8 cellular contexts compared by ENCODE assay signal in the genomic region with DNA sequence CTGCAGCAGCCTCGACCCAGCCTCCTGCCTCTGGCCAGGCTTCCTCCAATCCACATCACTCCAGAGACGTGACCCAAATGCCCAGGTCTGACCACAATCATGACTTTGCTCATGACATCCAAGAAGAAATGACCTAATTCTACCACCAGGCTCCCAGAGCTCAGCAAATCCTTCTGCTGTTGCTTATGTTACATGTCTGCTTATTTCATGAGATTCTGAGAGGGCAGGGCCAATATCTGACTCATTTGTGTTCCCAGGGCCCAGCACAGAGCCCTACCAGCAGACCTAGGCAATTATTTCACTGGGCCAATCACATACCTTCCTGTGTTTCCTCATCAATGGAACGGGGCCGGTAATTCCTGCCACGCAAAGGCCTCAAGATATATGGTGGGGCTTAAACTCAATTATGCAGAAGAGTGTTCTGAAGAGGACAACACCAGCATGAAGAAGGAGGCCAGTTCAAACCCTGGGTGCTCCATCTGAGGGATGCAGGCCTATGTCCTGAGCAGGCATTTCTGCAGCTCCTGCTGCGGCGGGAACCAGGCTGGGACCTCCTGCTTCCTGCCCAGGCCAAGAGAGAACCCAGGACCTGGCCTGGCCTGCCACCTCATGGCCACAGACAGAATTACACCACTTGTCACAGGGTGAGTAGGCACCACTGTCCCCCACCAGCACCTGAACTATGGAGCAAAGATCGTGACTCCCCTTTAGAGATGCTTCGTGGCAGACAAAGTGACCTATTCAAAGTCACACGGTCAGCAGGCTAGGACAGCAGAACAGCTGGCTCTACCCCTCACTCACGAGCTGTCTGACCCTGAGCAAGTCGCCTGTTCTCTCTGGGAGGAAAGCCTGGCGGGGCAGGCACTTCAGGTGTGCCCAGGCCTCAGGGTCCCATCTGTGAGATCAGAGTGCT. TPM values are rescaled to one million over a fixed set of nuclear protein-coding genes. Genes with fewer than 3 reads are reported as not detected.
DNase-seq lines count a peak whose midpoint lies in the region; ATAC-seq lines count a peak whose summit lies in the region.

No MANE protein-coding gene starts in this region.

- DNase-seq in GM03348 (ENCODE audit: low spot score) (peak; percentile 92), NCI-H460 (ENCODE audit: extremely low read depth, low read depth) (peak; percentile 70), dermis microvascular lymphatic vessel endothelial cell (ENCODE audit: low read depth in 2 of 2) (peak; percentile 56 to 77), lung microvascular endothelial cell (ENCODE audit: low read depth in 2 of 2) (peak; percentile 80 to 88)
- DNase-seq in activated CD4-positive, alpha-beta T cell treated with anti-CD3 and anti-CD28 coated beads, Interleukin-2, amount 50 U/mL, for 24 hours (ENCODE audit: low read depth in 1 of 2, low spot score in 1 of 2): peak; percentile 68 to 82
- peak; percentile 66 to 79 (median 78) for DNase-seq in stimulated activated CD4-positive, alpha-beta T cell treated with anti-CD3 and anti-CD28 coated beads, TNF-alpha, amount 100 ng/mL, for 24 hours (ENCODE audit: low read depth in 3 of 3)

- peak; percentile 39 for ATAC-seq in HG02798 (IDR thresholded peaks at IDR 0.05; ENCODE audit: poor library complexity, unreplicated experiment)
- ATAC-seq in GM18519 (IDR thresholded peaks at IDR 0.05; ENCODE audit: low FRiP score, unreplicated experiment): no peak

RNA-seq across cellular contexts. Expression of a gene that starts 5.8 kb away (rescaled TPM):
- total RNA-seq in NCI-H460 (2014; rRNA removed; shearing (Covaris generic)): 20.7 and 22.9 TPM in 2 replicates
- polyA plus RNA-seq in NCI-H460 (2014; cell fraction: nucleus; rRNA removed): 32.9 and 88.5 TPM in 2 replicates
- total RNA-seq in dermis microvascular lymphatic vessel endothelial cell: 14.4 and 30.0 TPM in 2 replicates
- 5.4 and 15.9 TPM in 2 replicates for total RNA-seq in lung microvascular endothelial cell

RNA-seq across cellular contexts. Expression of a gene that starts 14.5 kb away (rescaled TPM):
- total RNA-seq in NCI-H460 (2014; rRNA removed; shearing (Covaris generic)): 0.20 and 0.27 TPM in 2 replicates
- 3.3 and 4.2 TPM in 2 replicates for polyA plus RNA-seq in NCI-H460 (2014; cell fraction: nucleus; rRNA removed)
- under 0.01 TPM in 2 replicates for total RNA-seq in dermis microvascular lymphatic vessel endothelial cell
- total RNA-seq in lung microvascular endothelial cell: under 0.01 TPM in 1 of 2 replicates, not detected in the other

RNA-seq across cellular contexts. Expression of a gene that starts 26.2 kb away (rescaled TPM):
- total RNA-seq in NCI-H460 (2014; rRNA removed; shearing (Covaris generic)): not detected in 2 replicates
- polyA plus RNA-seq in NCI-H460 (2014; cell fraction: nucleus; rRNA removed): 1.1 and 3.1 TPM in 2 replicates
- total RNA-seq in dermis microvascular lymphatic vessel endothelial cell: not detected in 2 replicates
- not detected in 2 replicates for total RNA-seq in lung microvascular endothelial cell

RNA-seq across cellular contexts. Expression of a gene that starts 28.1 kb away (rescaled TPM):
- 0.35 and 0.45 TPM in 2 replicates for total RNA-seq in NCI-H460 (2014; rRNA removed; shearing (Covaris generic))
- polyA plus RNA-seq in NCI-H460 (2014; cell fraction: nucleus; rRNA removed): 0.04 and 0.39 TPM in 2 replicates
- under 0.01 TPM in 2 replicates for total RNA-seq in dermis microvascular lymphatic vessel endothelial cell
- under 0.01 TPM in 2 replicates for total RNA-seq in lung microvascular endothelial cell
